In the genomic region with DNA sequence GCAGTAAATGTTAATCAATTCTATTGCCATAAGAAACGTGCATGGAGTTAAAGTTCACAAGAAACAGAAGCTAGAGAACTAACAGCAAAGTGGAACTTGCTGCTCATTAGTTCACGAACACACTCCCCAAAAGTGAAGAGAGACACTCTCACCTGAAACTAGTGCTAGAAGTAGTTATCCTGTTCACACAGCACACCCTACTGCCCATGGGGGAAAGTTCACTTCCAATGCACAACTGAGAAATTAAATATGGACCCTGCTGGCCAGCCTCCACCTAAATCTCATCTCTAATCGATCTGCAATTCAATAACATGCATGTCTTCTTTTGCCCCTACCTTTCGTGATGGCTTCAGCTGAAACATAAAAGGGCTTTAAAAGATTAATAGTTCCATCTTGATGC, we compare ENCODE assay signal across 9 cellular contexts. TPM values are rescaled to one million over a fixed set of nuclear protein-coding genes. Genes with fewer than 3 reads are reported as not detected.
DNase-seq lines count a peak whose midpoint lies in the region; ATAC-seq, FAIRE-seq and TF ChIP-seq lines count a peak whose summit lies in the region.
"Had no signal": no experiment of that assay in that cellular context is flagged by ENCODE, and none has a peak within 500 bp of the region (broad histone marks: within the 10 kb centered on the region; RNA-seq: fewer than 3 reads in every experiment).

No MANE protein-coding gene starts in this region.

- H2AFZ ChIP-seq in Karpas-422 (ENCODE audit: low read length): no peak overlapping the region

- FAIRE-seq in islet of Langerhans (lab: Jason Lieb, UNC): peak; percentile 30

- intact Hi-C loops in transverse colon (cut with DNase I; ENCODE audit: low total_unique reads): no loop called here

- H3K4me3 Mint-ChIP-seq in activated naive CD8-positive, alpha-beta T cell treated with anti-CD3 and anti-CD28 coated beads, Interleukin-2, amount 10 ng/mL, durations not matched to agents 7 days and 5 days: no peak overlapping the region

- H4K20me1 ChIP-seq in Karpas-422 (ENCODE audit: insufficient read depth, low read depth, low read length): no peaks in the 10 kb centered on the region
- H4K20me1 ChIP-seq: BLaER1 treated with 17β-estradiol and CSF1 and Interleukin-3, amounts not matched to agents 10 nM and 100 nM had no signal

- no peak overlapping the region for H3K27ac Mint-ChIP-seq in activated naive CD8-positive, alpha-beta T cell treated with anti-CD3 and anti-CD28 coated beads, Interleukin-2, amount 10 ng/mL, durations not matched to agents 7 days and 5 days

- H3K27me3 Mint-ChIP-seq in activated naive CD8-positive, alpha-beta T cell treated with anti-CD3 and anti-CD28 coated beads, Interleukin-2, amount 10 ng/mL, durations not matched to agents 7 days and 5 days: peaks cover 2% of the 10 kb centered on the region

- no peaks in the 10 kb centered on the region for H3K36me3 ChIP-seq in Karpas-422 (ENCODE audit: insufficient read depth, low read length)
- H3K36me3 ChIP-seq in transverse colon: no peaks in the 10 kb centered on the region

- no peak for TF ChIP-seq EP300 in transverse colon (IDR thresholded peaks at IDR 0.05; ENCODE audit: low read depth)

- no peaks in the 10 kb centered on the region for H3K79me2 ChIP-seq in Karpas-422 (ENCODE audit: low read length)

- peak; percentile 73 for ATAC-seq in GM21619 (IDR thresholded peaks at IDR 0.05; ENCODE audit: unreplicated experiment)
- peak; percentile 42 for ATAC-seq in activated naive CD8-positive, alpha-beta T cell treated with anti-CD3 and anti-CD28 coated beads, Interleukin-2, amount 10 ng/mL, durations not matched to agents 7 days and 5 days (ENCODE audit: low read depth)

- H3K4me2 ChIP-seq in Karpas-422 (ENCODE audit: low read depth, low read length, poor library complexity, severe bottlenecking): no peak overlapping the region
- H3K4me2 ChIP-seq: BLaER1 treated with 17β-estradiol and CSF1 and Interleukin-3, amounts not matched to agents 10 nM and 100 nM had no signal

- H3K9me2 ChIP-seq in Karpas-422 (replicated peaks; ENCODE audit: insufficient read depth, low read length): no peaks in the 10 kb centered on the region

- POLR2A ChIA-PET in activated naive CD8-positive, alpha-beta T cell treated with anti-CD3 and anti-CD28 coated beads, Interleukin-2, amount 10 ng/mL, durations not matched to agents 7 days and 5 days (lab: Charles Lee): no interaction called here

- in situ Hi-C loops in transverse colon (cut with MboI; ENCODE audit: low pct_ligation_motif_present in 1 of 4, low pct_unique_long_range_greater_than_20kb in 1 of 4, low sequenced_read_pairs in 3 of 4): loop anchor here in 3 of 4 donors (10.0 to 25.0 kb wide), 2 partner anchors 237 to 270 kb away; no protein-coding TSS in a partner anchor

- peak; percentile 27 to 60 (median 44) for TF ChIP-seq CTCF in transverse colon (IDR thresholded peaks at IDR 0.05)

- H3K4me1 ChIP-seq in Karpas-422 (ENCODE audit: low read length) (no peaks in the 10 kb centered on the region), transverse colon (no peaks in the 10 kb centered on the region)

- H3K36me3 Mint-ChIP-seq in activated naive CD8-positive, alpha-beta T cell treated with anti-CD3 and anti-CD28 coated beads, Interleukin-2, amount 10 ng/mL, durations not matched to agents 7 days and 5 days: no peaks in the 10 kb centered on the region

- H3K27me3 ChIP-seq in Karpas-422 (ENCODE audit: low read length) (no peaks in the 10 kb centered on the region), transverse colon (no peaks in the 10 kb centered on the region)
- H3K27me3 ChIP-seq: BLaER1 treated with 17β-estradiol and CSF1 and Interleukin-3, amounts not matched to agents 10 nM and 100 nM had no signal

- no peaks in the 10 kb centered on the region for H3K9me3 Mint-ChIP-seq in activated naive CD8-positive, alpha-beta T cell treated with anti-CD3 and anti-CD28 coated beads, Interleukin-2, amount 10 ng/mL, durations not matched to agents 7 days and 5 days

- DNase-seq in NCI-H146 (lab: John Stamatoyannopoulos, UW): peak; percentile 13
- no peak for DNase-seq in NCI-H146 treated with DMSO at 0.1 percent for 48 hours (lab: John Stamatoyannopoulos, UW; ENCODE audit: unreplicated experiment)
- DNase-seq in Karpas-422: peak; percentile 67
- no peak for DNase-seq in activated naive CD8-positive, alpha-beta T cell treated with anti-CD3 and anti-CD28 coated beads, Interleukin-2, amount 10 ng/mL, durations not matched to agents 7 days and 5 days
- peak; percentile 22 for DNase-seq in transverse colon
- DNase-seq in NCI-H2029 treated with DMSO at 0.1 percent for 48 hours (lab: John Stamatoyannopoulos, UW): no peak

- H3K9me3 ChIP-seq in Karpas-422 (ENCODE audit: low read length) (no peaks in the 10 kb centered on the region), transverse colon (no peaks in the 10 kb centered on the region)
- H3K9me3 ChIP-seq: BLaER1 treated with 17β-estradiol and CSF1 and Interleukin-3, amounts not matched to agents 10 nM and 100 nM had no signal

- no peak overlapping the region for H3K9ac ChIP-seq in Karpas-422 (ENCODE audit: low read length)
- H3K9ac ChIP-seq: BLaER1 treated with 17β-estradiol and CSF1 and Interleukin-3, amounts not matched to agents 10 nM and 100 nM had no signal

- no peak overlapping the region for H3K4me3 ChIP-seq in Karpas-422 (ENCODE audit: low read length)
- no peak overlapping the region for H3K4me3 ChIP-seq in transverse colon
- H3K4me3 ChIP-seq: BLaER1 treated with 17β-estradiol and CSF1 and Interleukin-3, amounts not matched to agents 10 nM and 100 nM had no signal

- no peaks in the 10 kb centered on the region for H3K4me1 Mint-ChIP-seq in activated naive CD8-positive, alpha-beta T cell treated with anti-CD3 and anti-CD28 coated beads, Interleukin-2, amount 10 ng/mL, durations not matched to agents 7 days and 5 days

- TF ChIP-seq POLR2A in transverse colon (IDR thresholded peaks at IDR 0.05): no peak

- H3K27ac ChIP-seq in Karpas-422 (ENCODE audit: low read length) (no peak overlapping the region), transverse colon (no peak overlapping the region)
- H3K27ac ChIP-seq: BLaER1 treated with 17β-estradiol and CSF1 and Interleukin-3, amounts not matched to agents 10 nM and 100 nM had no signal

- 35 to 53% methylated on average over 4 of the region's 4 CpGs for WGBS in transverse colon (ENCODE audit: low coverage in 1 of 2), 2 donors

RNA-seq across cellular contexts. Expression of a gene that starts 39.4 kb away (rescaled TPM):
- not detected in 2 replicates for total RNA-seq in Karpas-422 (2014; rRNA removed; shearing (Covaris generic); ENCODE audit: low replicate concordance)
- total RNA-seq in activated naive CD8-positive, alpha-beta T cell treated with anti-CD3 and anti-CD28 coated beads, Interleukin-2, amount 10 ng/mL, durations not matched to agents 7 days and 5 days: 1 to 10 TPM; 8.3 to 8.9 TPM
- 10 to 100 TPM; 15.5 to 36.7 (median 26.0) TPM for total RNA-seq in transverse colon

Comparison
In these comparisons a context has a peak if more than half of its experiments do, and no peak if none do; other contexts are left out.
1. DNase-seq: peak in NCI-H146 (single experiment), Karpas-422 (single experiment) and transverse colon (single experiment); none in NCI-H146 treated with DMSO at 0.1 percent for 48 hours (single experiment), activated naive CD8-positive, alpha-beta T cell treated with anti-CD3 and anti-CD28 coated beads, Interleukin-2, amount 10 ng/mL, durations not matched to agents 7 days and 5 days (single experiment) and NCI-H2029 treated with DMSO at 0.1 percent for 48 hours (single experiment).